8 cellular contexts compared by ENCODE assay signal in genomic region chr16:46830417-46830901, GRCh38. TPM values are rescaled to one million over a fixed set of nuclear protein-coding genes. Genes with fewer than 3 reads are reported as not detected.
DNase-seq lines count a peak whose midpoint lies in the region; ATAC-seq, FAIRE-seq and TF ChIP-seq lines count a peak whose summit lies in the region.

No MANE protein-coding gene starts in this region.

- no peaks in the 10 kb centered on the region for H3K9me2 ChIP-seq in Loucy (replicated peaks; ENCODE audit: low read depth, low read length)

- H3K79me2 ChIP-seq in Loucy (ENCODE audit: insufficient read depth, low read length), result peaks cover 51% of the 10 kb centered on the region

- TF ChIP-seq CTCF in Loucy (conservative IDR thresholded peaks at IDR 0.05; ENCODE audit: low read length), result no peak
- TF ChIP-seq CTCF in fibroblast of villous mesenchyme (IDR thresholded peaks at IDR 0.05; ENCODE audit: insufficient read depth, low read depth, low read length), result no peak
- no peak for TF ChIP-seq CTCF in pancreas (IDR thresholded peaks at IDR 0.05)
- no peak for TF ChIP-seq CTCF in GM20000 (IDR thresholded peaks at IDR 0.05; ENCODE audit: extremely low read depth, missing control alignments)

- intact Hi-C loops in pancreas (cut with DNase I), result no loop called here

- H3K36me3 ChIP-seq in Loucy (ENCODE audit: insufficient read depth, low read length) (no peaks in the 10 kb centered on the region), pancreas (no peaks in the 10 kb centered on the region)

- 0 to 1% methylated on average over 45 of the region's 45 CpGs for WGBS in pancreas, 2 donors

- H3K4me1 ChIP-seq in Loucy (ENCODE audit: insufficient read depth, low read length, poor library complexity, severe bottlenecking) (peaks cover 37% of the 10 kb centered on the region), pancreas (peaks cover 0 to 3% (median 0%) of the 10 kb centered on the region in 3 donors)

- FAIRE-seq in pancreas (lab: Jason Lieb, UNC), result no peak

- H3K27me3 ChIP-seq in Loucy (ENCODE audit: insufficient read depth, low read length, poor library complexity, severe bottlenecking), result no peaks in the 10 kb centered on the region
- H3K27me3 ChIP-seq in pancreas, result no peaks in the 10 kb centered on the region

- no peaks in the 10 kb centered on the region for H3K9me3 ChIP-seq in Loucy (ENCODE audit: insufficient read depth, low read depth, low read length)
- no peaks in the 10 kb centered on the region for H3K9me3 ChIP-seq in pancreas

- H3F3A ChIP-seq in Loucy (ENCODE audit: low read depth), result no peaks in the 10 kb centered on the region

- H2AFZ ChIP-seq in Loucy (ENCODE audit: low read length), result peak overlapping the region; percentile 91

- H3K9ac ChIP-seq in Loucy (ENCODE audit: low read depth, low read length, poor library complexity, severe bottlenecking), result peak overlapping the region; percentile 97

- H3K4me3 ChIP-seq in Loucy (ENCODE audit: low read length, poor library complexity, severe bottlenecking) (peak overlapping the region; percentile 93), fibroblast of villous mesenchyme (ENCODE audit: low read depth, low read length) (peak overlapping the region; percentile 75), pancreas (peak overlapping the region; percentile 74 to 95 (median 84))

- H4K20me1 ChIP-seq in Loucy (ENCODE audit: insufficient read depth, low read length, poor library complexity, severe bottlenecking), result peaks cover 35% of the 10 kb centered on the region

- peak; percentile 7 for ATAC-seq in GM21576 (IDR thresholded peaks at IDR 0.05; ENCODE audit: unreplicated experiment)
- ATAC-seq in pancreas, result peak; percentile 45 to 64 (median 57)

- DNase-seq in DMS 273 treated with DMSO at 0.1 percent for 48 hours (lab: John Stamatoyannopoulos, UW), result peak; percentile 24
- peak; percentile 9 for DNase-seq in activated T-helper 1 cell treated with Interleukin-2 at 50 U/mL for 16 hours (ENCODE audit: low read depth)
- no peak for DNase-seq in fibroblast of villous mesenchyme (ENCODE audit: low read depth)
- peak in 4 of 6 donors; percentile 12 to 78 (median 49) for DNase-seq in pancreas
- no peak for DNase-seq in DMS79 treated with DMSO at 0.1 percent for 48 hours (lab: John Stamatoyannopoulos, UW)
- DNase-seq in GM20000 (ENCODE audit: low spot score), result no peak

- peak overlapping the region; percentile 80 for H3K4me2 ChIP-seq in Loucy (ENCODE audit: low read depth, low read length, poor library complexity, severe bottlenecking)

- peak overlapping the region; percentile 61 to 88 (median 79) for H3K27ac ChIP-seq in pancreas

RNA-seq across cellular contexts. Expression of gene C16orf87, which starts 0.5 kb away (rescaled TPM):
- total RNA-seq in fibroblast of villous mesenchyme (10.0 and 14.7 TPM in 2 replicates), pancreas (1 to 10 TPM; 1.9 to 3.1 (median 2.3) TPM)
- polyA plus RNA-seq in pancreas, result 1 to 10 TPM; 1.0 to 2.3 TPM

RNA-seq across cellular contexts. Expression of gene GPT2, which starts 53.7 kb away (rescaled TPM):
- total RNA-seq in fibroblast of villous mesenchyme (13.0 and 13.5 TPM in 2 replicates), pancreas (100 to 1,000 TPM in 2 of 6 donors, 10 to 100 TPM in 4; 29.7 to 122 (median 60.5) TPM)
- 10 to 100 TPM; 91.8 to 95.6 TPM for polyA plus RNA-seq in pancreas

Comparison
In these comparisons a context has a peak if more than half of its experiments do, and no peak if none do; other contexts are left out.
1. DNase-seq: peak in DMS 273 treated with DMSO at 0.1 percent for 48 hours (single experiment), activated T-helper 1 cell treated with Interleukin-2 at 50 U/mL for 16 hours (single experiment) and pancreas (4 of 6); none in fibroblast of villous mesenchyme (single experiment), DMS79 treated with DMSO at 0.1 percent for 48 hours (single experiment) and GM20000 (single experiment).
2. Peak in every context shown above with its lines, with median percentiles within 50 percentile points of each other: H3K4me3 ChIP-seq.